ENCODE assay signal across 2 cellular contexts in the genomic region with DNA sequence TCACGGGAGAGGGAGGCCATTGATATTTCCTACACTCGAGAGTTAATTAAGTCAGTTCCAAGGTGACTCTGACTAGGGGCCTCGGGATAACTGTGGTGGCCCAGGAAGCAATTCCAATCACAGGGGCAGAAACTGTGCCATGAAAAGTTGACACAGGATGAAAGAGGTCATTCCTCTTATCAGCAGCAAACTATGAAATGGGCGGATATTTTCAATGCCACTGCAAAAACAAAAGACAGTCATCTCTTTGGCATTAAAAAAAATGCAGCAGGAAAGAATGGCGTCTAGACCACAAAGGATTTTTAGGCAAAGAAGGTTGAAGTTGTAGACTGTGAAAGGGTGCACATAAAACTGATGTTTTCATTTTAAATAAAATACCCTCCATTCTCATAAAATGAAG.
A peak's percentile ranks its signal among the peaks of the same experiment; 100 is the strongest.
TF ChIP-seq lines count a peak whose summit lies in the region.

No MANE protein-coding gene starts in this region.

TF ChIP-seq in WTC11, 78 proteins besides CTCF, POLR2A, EP300 and RAD21:
- TF ChIP-seq ZNF121 (CRISPR knock-in tag; IDR thresholded peaks at IDR 0.05), result no peak
- no peak for TF ChIP-seq SMAD3 (CRISPR knock-in tag; IDR thresholded peaks at IDR 0.05; ENCODE audit: borderline replicate concordance)
- TF ChIP-seq, protein P1, sequence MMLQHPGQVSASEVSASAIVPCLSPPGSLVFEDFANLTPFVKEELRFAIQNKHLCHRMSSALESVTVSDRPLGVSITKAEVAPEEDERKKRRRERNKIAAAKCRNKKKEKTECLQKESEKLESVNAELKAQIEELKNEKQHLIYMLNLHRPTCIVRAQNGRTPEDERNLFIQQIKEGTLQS (CRISPR knock-in tag; conservative IDR thresholded peaks at IDR 0.05), result no peak
- TF ChIP-seq, protein P2, sequence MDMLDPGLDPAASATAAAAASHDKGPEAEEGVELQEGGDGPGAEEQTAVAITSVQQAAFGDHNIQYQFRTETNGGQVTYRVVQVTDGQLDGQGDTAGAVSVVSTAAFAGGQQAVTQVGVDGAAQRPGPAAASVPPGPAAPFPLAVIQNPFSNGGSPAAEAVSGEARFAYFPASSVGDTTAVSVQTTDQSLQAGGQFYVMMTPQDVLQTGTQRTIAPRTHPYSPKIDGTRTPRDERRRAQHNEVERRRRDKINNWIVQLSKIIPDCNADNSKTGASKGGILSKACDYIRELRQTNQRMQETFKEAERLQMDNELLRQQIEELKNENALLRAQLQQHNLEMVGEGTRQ (CRISPR knock-in tag; IDR thresholded peaks at IDR 0.05), result no peak
- TF ChIP-seq NFE2L1 (CRISPR knock-in tag; IDR thresholded peaks at IDR 0.05), result no peak
- TF ChIP-seq, protein P3, sequence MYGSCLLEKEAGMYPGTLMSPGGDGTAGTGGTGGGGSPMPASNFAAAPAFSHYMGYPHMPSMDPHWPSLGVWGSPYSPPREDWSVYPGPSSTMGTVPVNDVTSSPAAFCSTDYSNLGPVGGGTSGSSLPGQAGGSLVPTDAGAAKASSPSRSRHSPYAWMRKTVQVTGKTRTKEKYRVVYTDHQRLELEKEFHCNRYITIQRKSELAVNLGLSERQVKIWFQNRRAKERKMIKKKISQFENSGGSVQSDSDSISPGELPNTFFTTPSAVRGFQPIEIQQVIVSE (CRISPR knock-in tag; IDR thresholded peaks at IDR 0.05; ENCODE audit: borderline replicate concordance), result no peak
- TF ChIP-seq NR3C1 (CRISPR knock-in tag; conservative IDR thresholded peaks at IDR 0.05; ENCODE audit: low read depth), result no peak
- TF ChIP-seq, protein P4, sequence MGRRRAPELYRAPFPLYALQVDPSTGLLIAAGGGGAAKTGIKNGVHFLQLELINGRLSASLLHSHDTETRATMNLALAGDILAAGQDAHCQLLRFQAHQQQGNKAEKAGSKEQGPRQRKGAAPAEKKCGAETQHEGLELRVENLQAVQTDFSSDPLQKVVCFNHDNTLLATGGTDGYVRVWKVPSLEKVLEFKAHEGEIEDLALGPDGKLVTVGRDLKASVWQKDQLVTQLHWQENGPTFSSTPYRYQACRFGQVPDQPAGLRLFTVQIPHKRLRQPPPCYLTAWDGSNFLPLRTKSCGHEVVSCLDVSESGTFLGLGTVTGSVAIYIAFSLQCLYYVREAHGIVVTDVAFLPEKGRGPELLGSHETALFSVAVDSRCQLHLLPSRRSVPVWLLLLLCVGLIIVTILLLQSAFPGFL (CRISPR knock-in tag; IDR thresholded peaks at IDR 0.05; ENCODE audit: borderline replicate concordance), result no peak
- TF ChIP-seq, protein P5, sequence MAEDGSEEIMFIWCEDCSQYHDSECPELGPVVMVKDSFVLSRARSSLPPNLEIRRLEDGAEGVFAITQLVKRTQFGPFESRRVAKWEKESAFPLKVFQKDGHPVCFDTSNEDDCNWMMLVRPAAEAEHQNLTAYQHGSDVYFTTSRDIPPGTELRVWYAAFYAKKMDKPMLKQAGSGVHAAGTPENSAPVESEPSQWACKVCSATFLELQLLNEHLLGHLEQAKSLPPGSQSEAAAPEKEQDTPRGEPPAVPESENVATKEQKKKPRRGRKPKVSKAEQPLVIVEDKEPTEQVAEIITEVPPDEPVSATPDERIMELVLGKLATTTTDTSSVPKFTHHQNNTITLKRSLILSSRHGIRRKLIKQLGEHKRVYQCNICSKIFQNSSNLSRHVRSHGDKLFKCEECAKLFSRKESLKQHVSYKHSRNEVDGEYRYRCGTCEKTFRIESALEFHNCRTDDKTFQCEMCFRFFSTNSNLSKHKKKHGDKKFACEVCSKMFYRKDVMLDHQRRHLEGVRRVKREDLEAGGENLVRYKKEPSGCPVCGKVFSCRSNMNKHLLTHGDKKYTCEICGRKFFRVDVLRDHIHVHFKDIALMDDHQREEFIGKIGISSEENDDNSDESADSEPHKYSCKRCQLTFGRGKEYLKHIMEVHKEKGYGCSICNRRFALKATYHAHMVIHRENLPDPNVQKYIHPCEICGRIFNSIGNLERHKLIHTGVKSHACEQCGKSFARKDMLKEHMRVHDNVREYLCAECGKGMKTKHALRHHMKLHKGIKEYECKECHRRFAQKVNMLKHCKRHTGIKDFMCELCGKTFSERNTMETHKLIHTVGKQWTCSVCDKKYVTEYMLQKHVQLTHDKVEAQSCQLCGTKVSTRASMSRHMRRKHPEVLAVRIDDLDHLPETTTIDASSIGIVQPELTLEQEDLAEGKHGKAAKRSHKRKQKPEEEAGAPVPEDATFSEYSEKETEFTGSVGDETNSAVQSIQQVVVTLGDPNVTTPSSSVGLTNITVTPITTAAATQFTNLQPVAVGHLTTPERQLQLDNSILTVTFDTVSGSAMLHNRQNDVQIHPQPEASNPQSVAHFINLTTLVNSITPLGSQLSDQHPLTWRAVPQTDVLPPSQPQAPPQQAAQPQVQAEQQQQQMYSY (CRISPR knock-in tag; IDR thresholded peaks at IDR 0.05), result no peak

TF ChIP-seq in HepG2, 621 proteins besides CTCF, POLR2A, EP300 and RAD21:
- TF ChIP-seq MYC (CRISPR knock-in tag; IDR thresholded peaks at IDR 0.05; ENCODE audit: borderline replicate concordance), result no peak
- TF ChIP-seq TP53 (CRISPR knock-in tag; conservative IDR thresholded peaks at IDR 0.05), result no peak
- TF ChIP-seq, protein P6, sequence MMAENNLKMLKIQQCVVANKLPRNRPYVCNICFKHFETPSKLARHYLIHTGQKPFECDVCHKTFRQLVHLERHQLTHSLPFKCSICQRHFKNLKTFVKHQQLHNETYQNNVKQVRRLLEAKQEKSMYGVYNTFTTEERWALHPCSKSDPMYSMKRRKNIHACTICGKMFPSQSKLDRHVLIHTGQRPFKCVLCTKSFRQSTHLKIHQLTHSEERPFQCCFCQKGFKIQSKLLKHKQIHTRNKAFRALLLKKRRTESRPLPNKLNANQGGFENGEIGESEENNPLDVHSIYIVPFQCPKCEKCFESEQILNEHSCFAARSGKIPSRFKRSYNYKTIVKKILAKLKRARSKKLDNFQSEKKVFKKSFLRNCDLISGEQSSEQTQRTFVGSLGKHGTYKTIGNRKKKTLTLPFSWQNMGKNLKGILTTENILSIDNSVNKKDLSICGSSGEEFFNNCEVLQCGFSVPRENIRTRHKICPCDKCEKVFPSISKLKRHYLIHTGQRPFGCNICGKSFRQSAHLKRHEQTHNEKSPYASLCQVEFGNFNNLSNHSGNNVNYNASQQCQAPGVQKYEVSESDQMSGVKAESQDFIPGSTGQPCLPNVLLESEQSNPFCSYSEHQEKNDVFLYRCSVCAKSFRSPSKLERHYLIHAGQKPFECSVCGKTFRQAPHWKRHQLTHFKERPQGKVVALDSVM (CRISPR knock-in tag; IDR thresholded peaks at IDR 0.05), result no peak
- TF ChIP-seq, protein P7, sequence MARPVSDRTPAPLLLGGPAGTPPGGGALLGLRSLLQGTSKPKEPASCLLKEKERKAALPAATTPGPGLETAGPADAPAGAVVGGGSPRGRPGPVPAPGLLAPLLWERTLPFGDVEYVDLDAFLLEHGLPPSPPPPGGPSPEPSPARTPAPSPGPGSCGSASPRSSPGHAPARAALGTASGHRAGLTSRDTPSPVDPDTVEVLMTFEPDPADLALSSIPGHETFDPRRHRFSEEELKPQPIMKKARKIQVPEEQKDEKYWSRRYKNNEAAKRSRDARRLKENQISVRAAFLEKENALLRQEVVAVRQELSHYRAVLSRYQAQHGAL (CRISPR knock-in tag; IDR thresholded peaks at IDR 0.05; ENCODE audit: not compliant biosample characterization), result no peak
- no peak for TF ChIP-seq SOX13 (IDR thresholded peaks at IDR 0.05)
- TF ChIP-seq SOX13 (CRISPR knock-in tag; conservative IDR thresholded peaks at IDR 0.05 in 1 of 2, IDR thresholded peaks at IDR 0.05 in 1 of 2), result peak in 1 of 2 experiments; percentile 53; a peak in 1 of 4 replicates
